In the genomic region with DNA sequence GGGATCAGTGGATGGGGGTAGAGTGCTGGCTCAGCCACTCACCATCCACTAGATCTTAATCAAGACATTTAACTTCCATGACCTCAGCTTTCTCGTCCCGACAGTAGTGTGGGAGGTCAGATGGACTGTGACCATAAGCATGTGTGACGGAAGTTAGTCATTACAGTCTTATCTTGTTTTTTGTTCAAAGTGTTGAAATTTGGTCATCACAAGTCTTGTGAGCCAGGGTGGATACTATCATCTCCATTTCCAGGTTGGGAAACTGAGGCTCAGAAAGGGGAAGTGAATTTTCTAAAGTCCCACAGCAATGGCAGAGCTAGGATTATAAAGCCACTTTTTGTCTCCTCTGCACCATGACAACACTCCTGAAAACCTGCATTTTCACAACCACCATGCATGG, we compare ENCODE assay signal across 20 cellular contexts.
"Had no signal": no experiment of that assay in that cellular context is flagged by ENCODE, and none has a peak within 500 bp of the region (broad histone marks: within the 10 kb centered on the region; RNA-seq: fewer than 3 reads in every experiment).

No MANE protein-coding gene starts in this region.

- ATAC-seq: heart right ventricle, left lung had no signal

- H3K9me3 ChIP-seq: thyroid gland had no signal

- H3K4me1 Mint-ChIP-seq: activated naive CD4-positive, alpha-beta T cell treated with anti-CD3 and anti-CD28 coated beads, Interleukin-2, amount 50 U/mL, for 24 hours; nephron progenitor cell had no signal

- FAIRE-seq: colon had no signal

- H3K27ac Mint-ChIP-seq: activated naive CD4-positive, alpha-beta T cell treated with anti-CD3 and anti-CD28 coated beads, Interleukin-2, amount 50 U/mL, for 24 hours; nephron progenitor cell had no signal

- H3K4me3 ChIP-seq: cardiac muscle cell, dorsolateral prefrontal cortex, heart right ventricle, left lung, thyroid gland had no signal

- H3K27ac ChIP-seq: cardiac muscle cell, dorsolateral prefrontal cortex, epithelial cell of prostate, heart right ventricle, left lung, thyroid gland had no signal

- H3K36me3 ChIP-seq: cardiac muscle cell, heart right ventricle, left lung, thyroid gland had no signal

- H3K36me3 Mint-ChIP-seq: activated naive CD4-positive, alpha-beta T cell treated with anti-CD3 and anti-CD28 coated beads, Interleukin-2, amount 50 U/mL, for 24 hours had no signal

- H3K4me3 Mint-ChIP-seq: activated naive CD4-positive, alpha-beta T cell treated with anti-CD3 and anti-CD28 coated beads, Interleukin-2, amount 50 U/mL, for 24 hours; nephron progenitor cell had no signal

- H3K9me3 Mint-ChIP-seq: activated naive CD4-positive, alpha-beta T cell treated with anti-CD3 and anti-CD28 coated beads, Interleukin-2, amount 50 U/mL, for 24 hours had no signal

- DNase-seq: activated CD4-positive, alpha-beta T cell treated with anti-CD3 and anti-CD28 coated beads, Interleukin-2, amount 50 U/mL, for 1 hour; activated CD4-positive, CD25-positive, alpha-beta regulatory T cell; activated gamma-delta T cell; dorsolateral prefrontal cortex; heart right ventricle; left lung; mammary epithelial cell; nephron progenitor cell; nucleus accumbens; retina; stimulated activated CD4-positive, alpha-beta T cell treated with anti-CD3 and anti-CD28 coated beads, Interleukin-12 subunit alpha, Interleukin-12 subunit beta, amount 100 ng/mL, for 4 hours; stimulated activated CD4-positive, alpha-beta T cell treated with anti-CD3 and anti-CD28 coated beads, Interleukin-1b, Interleukin-23, amount 100 ng/mL, for 48 hours; stimulated activated CD8-positive, alpha-beta memory T cell treated with anti-CD3 and anti-CD28 coated beads, Interleukin-4, amount 100 ng/mL, for 48 hours; stimulated activated naive CD4-positive, alpha-beta T cell; T-helper 2 cell; thyroid gland had no signal

- H3K4me1 ChIP-seq: left lung, thyroid gland had no signal

- H3K27me3 ChIP-seq: cardiac muscle cell, thyroid gland had no signal
